Comparison of ENCODE assay signal across 1 cellular context in genomic region chr3:17939157-17939556, GRCh38.
TF ChIP-seq lines count a peak whose summit lies in the region.

No MANE protein-coding gene starts in this region.

TF ChIP-seq in K562, 482 proteins besides CTCF, POLR2A, EP300 and RAD21 (continued from another document):
- no peak for TF ChIP-seq ZBTB33 (CRISPR knock-in tag; IDR thresholded peaks at IDR 0.05)
- TF ChIP-seq ZBTB17 (CRISPR knock-in tag; IDR thresholded peaks at IDR 0.05) = no peak
- TF ChIP-seq ZNF165 (CRISPR knock-in tag; IDR thresholded peaks at IDR 0.05; ENCODE audit: borderline replicate concordance) = no peak
- no peak for TF ChIP-seq ZNF146 (CRISPR knock-in tag; IDR thresholded peaks at IDR 0.05; ENCODE audit: unreplicated experiment)
- no peak for TF ChIP-seq NCOA2 (IDR thresholded peaks at IDR 0.05; ENCODE audit: partially characterized antibody in 2 of 2)
- TF ChIP-seq ZBTB40 (IDR thresholded peaks at IDR 0.05) = no peak
- no peak for TF ChIP-seq ZBTB40 (CRISPR knock-in tag; IDR thresholded peaks at IDR 0.05)
- TF ChIP-seq ZNF408 (CRISPR knock-in tag; IDR thresholded peaks at IDR 0.05; ENCODE audit: low read depth) = no peak
- no peak for TF ChIP-seq ZNF780A (CRISPR knock-in tag; IDR thresholded peaks at IDR 0.05)
- no peak for TF ChIP-seq POLR3A (IDR thresholded peaks at IDR 0.05; ENCODE audit: borderline replicate concordance, extremely low read depth, insufficient read depth, insufficient read length)
- TF ChIP-seq SIN3A (IDR thresholded peaks at IDR 0.05; ENCODE audit: borderline replicate concordance in 2 of 2, control insufficient read depth in 1 of 2, low read depth in 2 of 2, low read length in 2 of 2) = no peak
- no peak for TF ChIP-seq RFX7 (CRISPR knock-in tag; IDR thresholded peaks at IDR 0.05)
- TF ChIP-seq YY1 (IDR thresholded peaks at IDR 0.05; ENCODE audit: borderline replicate concordance in 1 of 3, control insufficient read depth in 1 of 3, extremely low read depth in 1 of 3, insufficient read depth in 3 of 3, insufficient read length in 1 of 3, insufficient replicate concordance in 2 of 3, low read depth in 1 of 3, low read length in 2 of 3) = peak in 2 of 3 experiments; percentile 32 to 73
